ENCODE assay signal across 12 cellular contexts in the genomic region with DNA sequence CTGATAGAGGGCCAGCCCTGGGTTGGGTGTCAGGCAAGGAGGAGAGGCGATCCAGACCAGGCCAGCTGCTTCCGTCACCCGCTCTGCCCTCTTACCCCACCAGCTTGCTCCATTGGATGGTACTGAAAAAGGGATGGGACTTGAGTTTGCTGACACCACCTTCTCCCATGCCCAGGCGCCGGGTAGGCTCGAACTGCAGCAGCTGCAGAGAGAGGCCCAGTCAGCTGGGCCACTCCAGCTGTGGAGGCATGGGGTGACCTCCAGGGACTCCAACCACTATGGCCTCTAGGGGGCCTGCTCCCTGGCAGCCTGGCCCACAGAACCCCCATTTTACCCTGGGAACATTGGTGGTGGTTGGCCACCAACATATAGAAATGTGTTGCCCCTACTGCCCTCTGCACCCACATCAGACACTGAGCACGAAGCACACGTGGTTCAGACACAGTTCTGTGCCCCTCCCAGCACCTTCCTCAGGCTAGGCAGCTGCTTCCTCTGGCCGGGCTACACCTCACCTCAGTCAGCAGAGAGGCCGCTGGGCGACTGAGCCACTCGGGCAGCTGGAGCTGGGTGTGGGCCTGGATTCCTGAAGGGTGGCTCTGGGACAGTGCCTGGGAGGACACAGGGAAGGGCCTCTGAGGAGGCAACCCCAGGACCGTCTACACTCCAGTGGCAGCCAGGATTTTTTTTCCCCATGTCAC. TPM values are rescaled to one million over a fixed set of nuclear protein-coding genes. Genes with fewer than 3 reads are reported as not detected.
DNase-seq lines count a peak whose midpoint lies in the region; TF ChIP-seq lines count a peak whose summit lies in the region.
"Had no signal": no experiment of that assay in that cellular context is flagged by ENCODE, and none has a peak within 500 bp of the region (broad histone marks: within the 10 kb centered on the region; RNA-seq: fewer than 3 reads in every experiment).

No MANE protein-coding gene starts in this region.

- no peak overlapping the region for H3K27ac Mint-ChIP-seq in HFFc6
- H3K27ac Mint-ChIP-seq: activated CD8-positive, alpha-beta memory T cell treated with anti-CD3 and anti-CD28 coated beads, Interleukin-2, amount 10 ng/mL, durations not matched to agents 7 days and 5 days had no signal

- in situ Hi-C loops in astrocyte of the spinal cord (cut with HindIII; ENCODE audit: low sequenced_read_pairs), result no loop called here

- H3K9me3 Mint-ChIP-seq in HFFc6, result no peaks in the 10 kb centered on the region

- H3K27me3 Mint-ChIP-seq in HFFc6 (ENCODE audit: insufficient read depth), result peaks cover 2% of the 10 kb centered on the region
- H3K27me3 Mint-ChIP-seq: activated CD8-positive, alpha-beta memory T cell treated with anti-CD3 and anti-CD28 coated beads, Interleukin-2, amount 10 ng/mL, durations not matched to agents 7 days and 5 days had no signal

- H3K4me3 Mint-ChIP-seq in HFFc6, result no peak overlapping the region
- H3K4me3 Mint-ChIP-seq: activated CD8-positive, alpha-beta memory T cell treated with anti-CD3 and anti-CD28 coated beads, Interleukin-2, amount 10 ng/mL, durations not matched to agents 7 days and 5 days had no signal

- peaks cover 20% of the 10 kb centered on the region for H3K4me1 Mint-ChIP-seq in HFFc6 (ENCODE audit: low read depth)
- H3K4me1 Mint-ChIP-seq: activated CD8-positive, alpha-beta memory T cell treated with anti-CD3 and anti-CD28 coated beads, Interleukin-2, amount 10 ng/mL, durations not matched to agents 7 days and 5 days had no signal

- 0 out of 2 replicates have a peak, but pooled peaks cover 6% of the 10 kb centered on the region for H3K36me3 Mint-ChIP-seq in HFFc6 (ENCODE audit: low read depth)

- TF ChIP-seq CTCF in HFFc6 (IDR thresholded peaks at IDR 0.05) (peak; percentile 69), astrocyte of the spinal cord (IDR thresholded peaks at IDR 0.05; ENCODE audit: low read depth, low read length) (peak; percentile 36)

- DNase-seq in EH (ENCODE audit: low read depth) (peak; percentile 4), HFFc6 (no peak), astrocyte of the spinal cord (ENCODE audit: low read depth, low spot score) (no peak), myocyte (ENCODE audit: low read depth) (peak; percentile 75), hypothalamus (lab: John Stamatoyannopoulos, UW) (no peak), cortex of kidney (lab: John Stamatoyannopoulos, UW) (no peak), NCI-H226 (no peak), NCI-H1092 treated with DMSO at 0.1 percent for 48 hours (lab: John Stamatoyannopoulos, UW) (no peak)
- DNase-seq: activated CD8-positive, alpha-beta memory T cell treated with anti-CD3 and anti-CD28 coated beads, Interleukin-2, amount 10 ng/mL, durations not matched to agents 7 days and 5 days; NCI-H146; SHP77 had no signal

- no peak overlapping the region for H3K4me3 ChIP-seq in astrocyte of the spinal cord (ENCODE audit: low read depth, low read length)

RNA-seq across cellular contexts. Expression of gene RPS6KL1, which starts 16.0 kb away (rescaled TPM):
- total RNA-seq in HFFc6 (2021; fragmentation: NEBNext Ultra II Directional; extraction: Animal tissue kit (Norgen Biotek cat#: 25700)), result 1 to 10 TPM in 4 of 6 experiments, under 1 TPM in 2; 0.78 to 1.1 (median 1.0) TPM
- 17.1 and 23.6 TPM in 2 replicates for total RNA-seq in myocyte
- 5.4 TPM for polyA plus RNA-seq in myocyte (2012)

RNA-seq across cellular contexts. Expression of gene DLST, which starts 25.4 kb away (rescaled TPM):
- 100 to 1,000 TPM in 5 of 6 experiments, 10 to 100 TPM in 1; 97.5 to 118 (median 109) TPM for total RNA-seq in HFFc6 (2021; fragmentation: NEBNext Ultra II Directional; extraction: Animal tissue kit (Norgen Biotek cat#: 25700))
- total RNA-seq in myocyte, result 38.7 and 39.3 TPM in 2 replicates
- polyA plus RNA-seq in myocyte (2012), result 68.4 TPM

RNA-seq across cellular contexts. Expression of gene PROX2, which starts 31.1 kb away (rescaled TPM):
- not detected for total RNA-seq in HFFc6 (2021; fragmentation: NEBNext Ultra II Directional; extraction: Animal tissue kit (Norgen Biotek cat#: 25700))
- total RNA-seq in myocyte, result not detected in 2 replicates
- polyA plus RNA-seq in myocyte (2012), result 0.58 TPM
- total RNA-seq: pulmonary artery endothelial cell had no signal

RNA-seq across cellular contexts. Expression of gene PGF, which starts 48.3 kb away (rescaled TPM):
- 1 to 10 TPM in 4 of 6 experiments, under 1 TPM in 2; 0.87 to 2.9 (median 2.7) TPM for total RNA-seq in HFFc6 (2021; fragmentation: NEBNext Ultra II Directional; extraction: Animal tissue kit (Norgen Biotek cat#: 25700))
- 12.0 and 19.8 TPM in 2 replicates for total RNA-seq in myocyte
- 10.2 TPM for polyA plus RNA-seq in myocyte (2012)

Comparison
In these comparisons a context has a peak if more than half of its experiments do, and no peak if none do; other contexts are left out.
1. DNase-seq: peak in EH (single experiment) and myocyte (single experiment); none in HFFc6 (single experiment), astrocyte of the spinal cord (single experiment), hypothalamus (0 of 51), cortex of kidney (single experiment), NCI-H226 (single experiment) and NCI-H1092 treated with DMSO at 0.1 percent for 48 hours (single experiment).